ENCODE assay signal across 8 cellular contexts in the genomic region with DNA sequence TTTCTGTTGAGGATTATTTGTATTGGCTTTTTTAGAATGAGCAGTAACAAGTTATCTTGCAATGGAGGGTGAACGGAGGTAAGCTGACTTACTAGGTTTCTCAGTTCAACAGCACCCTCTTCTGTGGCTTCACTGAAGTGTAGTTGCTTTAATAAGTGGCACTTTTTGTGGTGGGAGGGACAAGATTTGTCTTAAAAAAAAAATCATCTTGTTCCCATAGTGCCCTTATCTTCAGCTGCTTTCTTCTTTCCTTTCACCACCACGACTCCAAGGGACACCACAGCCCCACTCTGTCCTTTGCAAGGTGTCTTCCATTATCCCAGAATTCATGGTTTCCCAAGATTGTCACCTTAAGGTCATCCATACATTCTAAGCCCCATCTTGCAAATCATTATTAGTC.
DNase-seq lines count a peak whose midpoint lies in the region; ATAC-seq and TF ChIP-seq lines count a peak whose summit lies in the region.

No MANE protein-coding gene starts in this region.

- H3K4me3 ChIP-seq in cardiac fibroblast (replicated peaks in 1 of 2; ENCODE audit: low read depth in 2 of 2, low read length in 2 of 2) (no peak overlapping the region), left lung (no peak overlapping the region), vagina (no peak overlapping the region)

- no peak overlapping the region for H3K27ac ChIP-seq in left lung
- H3K27ac ChIP-seq in vagina: no peak overlapping the region

- H3K36me3 ChIP-seq in left lung (no peaks in the 10 kb centered on the region), vagina (no peaks in the 10 kb centered on the region)

- TF ChIP-seq CTCF in cardiac fibroblast (IDR thresholded peaks at IDR 0.05; ENCODE audit: low read depth, low read length) (peak; percentile 66), left lung (IDR thresholded peaks at IDR 0.05) (peak; percentile 19 to 40), vagina (IDR thresholded peaks at IDR 0.05) (peak in 1 of 3 experiments; percentile 23)

- H3K27me3 ChIP-seq in left lung: no peaks in the 10 kb centered on the region
- H3K27me3 ChIP-seq in vagina: no peaks in the 10 kb centered on the region

- H3K4me1 ChIP-seq in left lung (no peaks in the 10 kb centered on the region), vagina (no peaks in the 10 kb centered on the region)

- TF ChIP-seq POLR2A in vagina (IDR thresholded peaks at IDR 0.05): no peak

- peak; percentile 83 for ATAC-seq in GM19395 (IDR thresholded peaks at IDR 0.05; ENCODE audit: unreplicated experiment)
- peak; percentile 93 for ATAC-seq in left lung

- H3K9me3 ChIP-seq in left lung (no peaks in the 10 kb centered on the region), vagina (no peaks in the 10 kb centered on the region)

- intact Hi-C loops in left lung (cut with DNase I): loop anchor here in 1 of 2 donors (10.0 kb wide), 1 partner anchor 792 kb away; no protein-coding TSS in a partner anchor
- intact Hi-C loops in vagina (cut with DNase I): no loop called here

- peak; percentile 88 for DNase-seq in DMS53 (lab: John Stamatoyannopoulos, UW)
- DNase-seq in HS-5 (ENCODE audit: low read depth): peak; percentile 41
- DNase-seq in NCI-H82 treated with DMSO at 0.1 percent for 48 hours (lab: John Stamatoyannopoulos, UW; ENCODE audit: unreplicated experiment): peak; percentile 66
- peak; percentile 83 to 87 for DNase-seq in cardiac fibroblast (ENCODE audit: low read depth in 2 of 2)
- DNase-seq in left lung: no peak
- no peak for DNase-seq in ecto neural progenitor cell (ENCODE audit: low spot score)
- no peak for DNase-seq in vagina (ENCODE audit: extremely low spot score in 2 of 2)

Comparison
In these comparisons a context has a peak if more than half of its experiments do, and no peak if none do; other contexts are left out.
1. DNase-seq: peak in DMS53 (single experiment), HS-5 (single experiment), NCI-H82 treated with DMSO at 0.1 percent for 48 hours (single experiment) and cardiac fibroblast (2 of 2); none in left lung (0 of 2), ecto neural progenitor cell (single experiment) and vagina (0 of 2).